5 cellular contexts compared by ENCODE assay signal in the genomic region with DNA sequence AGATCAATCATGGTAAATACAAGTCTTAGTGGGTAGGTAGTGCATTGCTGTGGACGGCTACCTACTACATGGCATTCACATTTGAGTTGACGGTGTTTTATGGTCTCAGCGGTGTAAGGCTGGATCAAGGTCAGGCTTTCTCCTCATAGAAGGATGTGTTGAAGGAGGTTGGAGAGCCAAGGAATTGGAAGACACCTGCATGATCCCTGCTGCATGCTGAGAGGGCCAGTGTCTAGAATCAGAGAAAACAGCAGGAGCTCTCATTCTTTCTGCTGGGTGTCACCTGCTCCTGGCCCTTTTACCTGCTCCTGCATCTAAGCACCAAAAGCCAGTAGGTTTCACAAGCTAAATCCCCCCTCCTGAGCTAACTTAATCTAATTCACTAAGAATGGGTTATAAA.
"Had no signal": no experiment of that assay in that cellular context is flagged by ENCODE, and none has a peak within 500 bp of the region (broad histone marks: within the 10 kb centered on the region; RNA-seq: fewer than 3 reads in every experiment).

No MANE protein-coding gene starts in this region.

- DNase-seq: GM23248, H9, HCEC 1CT, IMR-90 had no signal

- H3K4me3 ChIP-seq: GM23248, K562 had no signal

- H2AFZ ChIP-seq: GM23248 had no signal

- H3K27ac ChIP-seq: GM23248 had no signal

- H3K9ac ChIP-seq: GM23248 had no signal
